14 cellular contexts compared by ENCODE assay signal in the genomic region with DNA sequence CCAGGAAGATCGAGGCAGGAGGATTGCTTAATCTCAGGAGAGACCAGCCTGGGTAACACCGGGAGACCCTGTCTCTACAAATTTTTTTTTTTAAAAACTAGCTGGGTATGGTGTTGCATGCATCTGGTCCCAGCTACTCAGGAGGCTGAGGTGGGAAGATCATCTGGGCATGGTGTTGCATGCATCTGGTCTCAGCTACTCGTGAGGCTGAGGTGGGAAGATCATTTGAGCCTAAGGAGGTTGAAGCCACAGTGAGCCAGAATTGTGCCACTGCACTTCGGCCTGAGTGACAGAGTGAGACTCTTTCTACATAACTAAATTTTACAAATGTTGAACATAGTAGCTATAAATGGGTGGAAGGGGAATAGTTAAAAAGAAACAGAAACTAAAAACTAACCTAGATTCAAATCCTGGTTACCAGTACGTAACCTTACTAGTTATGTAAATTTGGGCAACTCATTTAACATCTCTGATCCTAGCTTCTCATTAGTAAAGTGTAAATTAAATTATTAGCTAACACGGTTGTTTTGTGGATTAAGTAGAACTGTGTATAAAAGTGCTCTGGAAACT. TPM values are rescaled to one million over a fixed set of nuclear protein-coding genes. Genes with fewer than 3 reads are reported as not detected.
DNase-seq lines count a peak whose midpoint lies in the region; ATAC-seq and TF ChIP-seq lines count a peak whose summit lies in the region.
"Had no signal": no experiment of that assay in that cellular context is flagged by ENCODE, and none has a peak within 500 bp of the region (broad histone marks: within the 10 kb centered on the region; RNA-seq: fewer than 3 reads in every experiment).

No MANE protein-coding gene starts in this region.

- TF ChIP-seq CTCF in prostate gland (IDR thresholded peaks at IDR 0.05), result no peak
- no peak for TF ChIP-seq CTCF in osteoblast (IDR thresholded peaks at IDR 0.05; ENCODE audit: extremely low read depth, low read depth, low read length)

- no peaks in the 10 kb centered on the region for H3K9me3 Mint-ChIP-seq in immature natural killer cell
- H3K9me3 Mint-ChIP-seq: activated naive CD4-positive, alpha-beta T cell treated with anti-CD3 and anti-CD28 coated beads for 36 hours; neural progenitor cell; stimulated activated naive CD8-positive, alpha-beta T cell treated with anti-CD3 and anti-CD28 coated beads, Interleukin-15, Interleukin-2, amounts not matched to agents 100 ng/mL and 50 ng/mL, for 24 hours had no signal

- H3K4me3 ChIP-seq in prostate gland (no peak overlapping the region), osteoblast (ENCODE audit: insufficient read depth, low read length) (no peak overlapping the region)
- H3K4me3 ChIP-seq: neural progenitor cell had no signal

- H3K36me3 ChIP-seq in prostate gland, result no peaks in the 10 kb centered on the region
- H3K36me3 ChIP-seq in osteoblast (ENCODE audit: insufficient read depth, low read length), result peaks cover 4% of the 10 kb centered on the region
- H3K36me3 ChIP-seq: neural progenitor cell had no signal

- H3K27ac Mint-ChIP-seq in immature natural killer cell, result peak overlapping the region; percentile 22 to 87 (median 56)
- H3K27ac Mint-ChIP-seq: activated naive CD4-positive, alpha-beta T cell treated with anti-CD3 and anti-CD28 coated beads for 36 hours; neural progenitor cell; stimulated activated naive CD8-positive, alpha-beta T cell treated with anti-CD3 and anti-CD28 coated beads, Interleukin-15, Interleukin-2, amounts not matched to agents 100 ng/mL and 50 ng/mL, for 24 hours had no signal

- peak overlapping the region in 3 of 5 donors; percentile 52 to 75 (median 64) for H3K4me3 Mint-ChIP-seq in immature natural killer cell
- H3K4me3 Mint-ChIP-seq: activated naive CD4-positive, alpha-beta T cell treated with anti-CD3 and anti-CD28 coated beads for 36 hours; neural progenitor cell; stimulated activated naive CD8-positive, alpha-beta T cell treated with anti-CD3 and anti-CD28 coated beads, Interleukin-15, Interleukin-2, amounts not matched to agents 100 ng/mL and 50 ng/mL, for 24 hours had no signal

- ATAC-seq in GM18870 (IDR thresholded peaks at IDR 0.05; ENCODE audit: unreplicated experiment) (peak; percentile 84), GM21515 (IDR thresholded peaks at IDR 0.05; ENCODE audit: unreplicated experiment) (peak; percentile 61), HG03064 (IDR thresholded peaks at IDR 0.05; ENCODE audit: low read depth, unreplicated experiment) (peak; percentile 70)

- H3K79me2 ChIP-seq in osteoblast (ENCODE audit: insufficient read depth, low read length), result no peaks in the 10 kb centered on the region

- peak in 1 of 3 donors; percentile 9 for DNase-seq in immature natural killer cell
- no peak for DNase-seq in prostate gland (ENCODE audit: low spot score)
- no peak for DNase-seq in osteoblast (ENCODE audit: insufficient read length, low spot score, missing footprints)
- no peak for DNase-seq in head of caudate nucleus
- DNase-seq: activated CD4-positive, CD25-positive, alpha-beta regulatory T cell; activated naive CD4-positive, alpha-beta T cell treated with anti-CD3 and anti-CD28 coated beads for 36 hours; DMS 273 treated with DMSO at 0.1 percent for 48 hours; NCI-H2081 had no signal

- H3K27me3 ChIP-seq in prostate gland (replicated peaks; ENCODE audit: insufficient read depth) (no peaks in the 10 kb centered on the region), osteoblast (ENCODE audit: insufficient read depth, low read length) (no peaks in the 10 kb centered on the region)
- H3K27me3 ChIP-seq: neural progenitor cell had no signal

- TF ChIP-seq POLR2A in prostate gland (IDR thresholded peaks at IDR 0.05), result no peak

- no peak overlapping the region for H2AFZ ChIP-seq in osteoblast (ENCODE audit: low read length)
- H2AFZ ChIP-seq: neural progenitor cell had no signal

- 85% methylated on average over 6 of the region's 6 CpGs for WGBS in prostate gland

- no peaks in the 10 kb centered on the region for H4K20me1 ChIP-seq in osteoblast (ENCODE audit: insufficient read depth, low read length)

- peaks cover 4 to 21% (median 10%) of the 10 kb centered on the region in 3 donors for H3K36me3 Mint-ChIP-seq in immature natural killer cell

- no peak overlapping the region for H3K27ac ChIP-seq in prostate gland
- H3K27ac ChIP-seq in osteoblast (ENCODE audit: low read depth, low read length), result no peak overlapping the region
- H3K27ac ChIP-seq: neural progenitor cell, RWPE1 had no signal

- H3K9me3 ChIP-seq in prostate gland (no peaks in the 10 kb centered on the region), osteoblast (ENCODE audit: low read depth, low read length) (no peaks in the 10 kb centered on the region)

- intact Hi-C loops in prostate gland (cut with DNase I) (no loop called here), head of caudate nucleus (cut with DNase I) (no loop called here)

- H3K4me1 ChIP-seq in prostate gland (replicated peaks) (no peaks in the 10 kb centered on the region), osteoblast (ENCODE audit: insufficient read depth, low read length) (no peaks in the 10 kb centered on the region)
- H3K4me1 ChIP-seq: neural progenitor cell had no signal

- H3K4me1 Mint-ChIP-seq in immature natural killer cell, result peaks cover 14 to 26% of the 10 kb centered on the region in 2 donors

- H3K4me2 ChIP-seq in osteoblast (ENCODE audit: insufficient read depth, low read length), result no peak overlapping the region
- H3K4me2 ChIP-seq: neural progenitor cell had no signal

- H3K27me3 Mint-ChIP-seq in immature natural killer cell (ENCODE audit: low read depth in 3 of 3), result peaks cover 0 to 1% (median 0%) of the 10 kb centered on the region in 3 donors
- H3K27me3 Mint-ChIP-seq: stimulated activated naive CD8-positive, alpha-beta T cell treated with anti-CD3 and anti-CD28 coated beads, Interleukin-15, Interleukin-2, amounts not matched to agents 100 ng/mL and 50 ng/mL, for 24 hours had no signal

RNA-seq across cellular contexts. Expression of a gene that starts 41.7 kb away (rescaled TPM):
- 10 to 100 TPM in 1 of 3 donors, 1 to 10 TPM in 2; 5.6 to 12.1 (median 7.3) TPM for polyA plus RNA-seq in immature natural killer cell
- 10 to 100 TPM; 16.2 to 17.0 TPM for total RNA-seq in prostate gland
- 17.4 and 19.2 TPM in 2 replicates for total RNA-seq in osteoblast
